In genomic region chr11:107564877-107565218, GRCh38 we compare ENCODE assay signal across 9 cellular contexts. TPM values are rescaled to one million over a fixed set of nuclear protein-coding genes. Genes with fewer than 3 reads are reported as not detected.
A peak's percentile ranks its signal among the peaks of the same experiment; 100 is the strongest.
DNase-seq lines count a peak whose midpoint lies in the region; ATAC-seq and TF ChIP-seq lines count a peak whose summit lies in the region.
"Had no signal": no experiment of that assay in that cellular context is flagged by ENCODE, and none has a peak within 500 bp of the region (broad histone marks: within the 10 kb centered on the region; RNA-seq: fewer than 3 reads in every experiment).

No MANE protein-coding gene starts in this region.

- H3K4me3 ChIP-seq in WI38 (ENCODE audit: low read depth, low read length), result peak overlapping the region; percentile 94
- H3K4me3 ChIP-seq in right cardiac atrium (ENCODE audit: low read length), result peak overlapping the region; percentile 79

- peaks cover 11% of the 10 kb centered on the region for H3K36me3 Mint-ChIP-seq in stimulated activated effector memory CD8-positive, alpha-beta T cell treated with anti-CD3 and anti-CD28 coated beads, Interleukin-12 subunit alpha, Interleukin-12 subunit beta, amount 100 ng/mL, for 72 hours

- peak overlapping the region; percentile 96 for H3K4me3 Mint-ChIP-seq in stimulated activated effector memory CD8-positive, alpha-beta T cell treated with anti-CD3 and anti-CD28 coated beads, Interleukin-12 subunit alpha, Interleukin-12 subunit beta, amount 100 ng/mL, for 72 hours

- POLR2A ChIA-PET in GM10248 (lab: Yijun Ruan, JAX), result no interaction called here

- 9% methylated on average over 6 of the region's 6 CpGs for WGBS in right cardiac atrium

- DNase-seq in right cardiac atrium (no peak), NOMO-1 treated with dmso at 0.1 percent for 144 hours (lab: John Stamatoyannopoulos, UW; ENCODE audit: unreplicated experiment) (no peak), Ammon's horn (ENCODE audit: low spot score) (no peak), GM10248 (ENCODE audit: extremely low spot score) (no peak)
- DNase-seq in stimulated activated effector memory CD8-positive, alpha-beta T cell treated with anti-CD3 and anti-CD28 coated beads, Interleukin-12 subunit alpha, Interleukin-12 subunit beta, amount 100 ng/mL, for 72 hours (ENCODE audit: low spot score in 2 of 2), result no peak

- no peaks in the 10 kb centered on the region for H3K9me3 Mint-ChIP-seq in stimulated activated effector memory CD8-positive, alpha-beta T cell treated with anti-CD3 and anti-CD28 coated beads, Interleukin-12 subunit alpha, Interleukin-12 subunit beta, amount 100 ng/mL, for 72 hours

- ATAC-seq in GM18858 (IDR thresholded peaks at IDR 0.05; ENCODE audit: unreplicated experiment) (peak; percentile 7), HG02852 (IDR thresholded peaks at IDR 0.05; ENCODE audit: unreplicated experiment) (peak; percentile 0), right cardiac atrium (peak in 1 of 2 donors; percentile 8)
- ATAC-seq in stimulated activated effector memory CD8-positive, alpha-beta T cell treated with anti-CD3 and anti-CD28 coated beads, Interleukin-12 subunit alpha, Interleukin-12 subunit beta, amount 100 ng/mL, for 72 hours, result no peak

- H3K27me3 ChIP-seq in right cardiac atrium (ENCODE audit: control insufficient read depth, insufficient read depth), result no peaks in the 10 kb centered on the region

- TF ChIP-seq CTCF in WI38 (IDR thresholded peaks at IDR 0.05; ENCODE audit: low read depth, low read length), result no peak
- TF ChIP-seq CTCF in GM10248 (IDR thresholded peaks at IDR 0.05; ENCODE audit: control extremely low read depth, extremely low read depth, low read depth, missing control alignments), result no peak

- peak overlapping the region; percentile 95 for H3K27ac Mint-ChIP-seq in stimulated activated effector memory CD8-positive, alpha-beta T cell treated with anti-CD3 and anti-CD28 coated beads, Interleukin-12 subunit alpha, Interleukin-12 subunit beta, amount 100 ng/mL, for 72 hours

- intact Hi-C loops in right cardiac atrium (cut with DNase I), result loop anchor here in 1 of 4 donors (10.0 kb wide), 1 partner anchor 210 kb away; no protein-coding TSS in a partner anchor

- H3K4me1 Mint-ChIP-seq in stimulated activated effector memory CD8-positive, alpha-beta T cell treated with anti-CD3 and anti-CD28 coated beads, Interleukin-12 subunit alpha, Interleukin-12 subunit beta, amount 100 ng/mL, for 72 hours, result peaks cover 50% of the 10 kb centered on the region

- CTCF ChIA-PET in GM10248 (lab: Yijun Ruan, JAX), result interaction anchor here (1.1 to 13.9 kb wide), 9 partner anchors 11 to 334 kb away, joined by 3 to 157 read pairs (median 27); no protein-coding TSS in a partner anchor

- H3K9me3 ChIP-seq in right cardiac atrium (ENCODE audit: control insufficient read depth, low read length), result no peaks in the 10 kb centered on the region

- peak overlapping the region; percentile 89 for H3K27ac ChIP-seq in right cardiac atrium (ENCODE audit: low read length)

- H3K4me1 ChIP-seq in right cardiac atrium (ENCODE audit: control insufficient read depth, insufficient read depth, low read length), result peaks cover 3% of the 10 kb centered on the region

RNA-seq across cellular contexts. Expression of gene ALKBH8, which starts 0.7 kb away (rescaled TPM):
- 1 to 10 TPM; 6.3 to 8.3 (median 7.4) TPM for total RNA-seq in right cardiac atrium
- 3.1 TPM for polyA plus RNA-seq in right cardiac atrium

RNA-seq across cellular contexts. Expression of gene ELMOD1, which starts 26.1 kb away (rescaled TPM):
- total RNA-seq in right cardiac atrium, result 10 to 100 TPM in 3 of 4 donors, 1 to 10 TPM in 1; 7.9 to 12.6 (median 10.9) TPM
- 5.7 TPM for polyA plus RNA-seq in right cardiac atrium
- total RNA-seq: subcutaneous adipose tissue had no signal
